Comparison of ENCODE assay signal across 25 cellular contexts in the genomic region with DNA sequence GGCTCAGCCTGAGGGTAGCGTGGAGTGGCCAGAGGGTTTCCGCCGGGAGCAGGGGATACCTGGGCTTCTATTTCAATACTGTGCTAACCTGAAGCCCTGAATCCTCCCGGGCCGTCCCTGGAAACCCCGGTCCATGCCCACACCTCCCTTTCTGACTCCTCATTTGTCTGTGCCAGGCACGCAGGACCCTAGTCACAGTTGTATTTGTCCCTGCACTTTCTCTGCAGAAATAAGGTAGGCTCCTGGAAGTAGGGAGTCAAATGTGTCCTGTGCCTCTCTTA.
DNase-seq lines count a peak whose midpoint lies in the region; FAIRE-seq and TF ChIP-seq lines count a peak whose summit lies in the region.
"Had no signal": no experiment of that assay in that cellular context is flagged by ENCODE, and none has a peak within 500 bp of the region (broad histone marks: within the 10 kb centered on the region; RNA-seq: fewer than 3 reads in every experiment).

No MANE protein-coding gene starts in this region.

- no peak overlapping the region; the same call in 1 of the 2 replicates for H2BK15ac ChIP-seq in H1 (ENCODE audit: low read length)

- H3K27me3 Mint-ChIP-seq in mesothelial cell of epicardium (ENCODE audit: low read depth): no peaks in the 10 kb centered on the region
- peaks cover 4 to 10% of the 10 kb centered on the region in 2 donors for H3K27me3 Mint-ChIP-seq in CD4-positive, alpha-beta memory T cell

- H3K4me3 Mint-ChIP-seq in mesothelial cell of epicardium: no peak overlapping the region
- H3K4me3 Mint-ChIP-seq in CD4-positive, alpha-beta memory T cell: no peak overlapping the region
- H3K4me3 Mint-ChIP-seq: CD8-positive, alpha-beta T cell had no signal

- peaks cover 10% of the 10 kb centered on the region for H3K36me3 Mint-ChIP-seq in mesothelial cell of epicardium
- no peaks in the 10 kb centered on the region for H3K36me3 Mint-ChIP-seq in CD4-positive, alpha-beta memory T cell
- H3K36me3 Mint-ChIP-seq: CD8-positive, alpha-beta T cell had no signal

- CTCF ChIA-PET in H1 (lab: Charles Lee; ENCODE audit: partially characterized antibody): interaction anchor here (0.7 to 2.7 kb wide), 2 partner anchors 18 to 527 kb away, joined by 3 to 13 read pairs; no protein-coding TSS in a partner anchor
- CTCF ChIA-PET in CD4-positive, alpha-beta memory T cell (lab: Charles Lee; ENCODE audit: partially characterized antibody): no interaction called here

- no peak overlapping the region for H4K91ac ChIP-seq in H1 (replicated peaks; ENCODE audit: insufficient read length, low read length)

- peak overlapping the region; percentile 67 to 72; a peak in 2 of 4 replicates for H3K4me2 ChIP-seq in H1 (ENCODE audit: insufficient read depth in 1 of 2, low read depth in 2 of 2, low read length in 2 of 2)

- no peaks in the 10 kb centered on the region for H3K79me1 ChIP-seq in H1 (ENCODE audit: low read depth, low read length)

- no peak overlapping the region for H2BK12ac ChIP-seq in H1 (ENCODE audit: low read depth, low read length)

- POLR2A ChIA-PET in H1 (lab: Charles Lee; ENCODE audit: partially characterized antibody): no interaction called here
- POLR2A ChIA-PET in CD4-positive, alpha-beta memory T cell (lab: Charles Lee; ENCODE audit: partially characterized antibody): no interaction called here

- intact Hi-C loops in testis (cut with DNase I; ENCODE audit: low total_unique reads): loop anchor here (10.0 kb wide), 1 partner anchor 413 kb away; no protein-coding TSS in a partner anchor
- intact Hi-C loops in CD4-positive, alpha-beta memory T cell (cut with micrococcal nuclease): loop anchor here (10.0 kb wide), 1 partner anchor 1107 kb away; no protein-coding TSS in a partner anchor

- no peak overlapping the region for H3K14ac ChIP-seq in H1 (ENCODE audit: insufficient read length)

- in situ Hi-C loops in HAP-1 (cut with MboI; ENCODE audit: low sequenced_read_pairs): loop anchor here (25.0 kb wide), 1 partner anchor 675 kb away; no protein-coding TSS in a partner anchor

- peak overlapping the region; percentile 78 for H2AFZ ChIP-seq in H1 (ENCODE audit: low read length)

- H3K23ac ChIP-seq in H1 (ENCODE audit: insufficient read length): no peak overlapping the region

- no peaks in the 10 kb centered on the region for H3K79me2 ChIP-seq in H1 (ENCODE audit: control insufficient read depth in 1 of 2, insufficient read depth in 2 of 2, low read length in 2 of 2)

- no peak overlapping the region for H2AK5ac ChIP-seq in H1 (ENCODE audit: low read depth, low read length)

- TF ChIP-seq RAD21 in H1 (IDR thresholded peaks at IDR 0.05 in 1 of 2, conservative IDR thresholded peaks at IDR 0.05 in 1 of 2; ENCODE audit: low read depth in 2 of 2, low read length in 2 of 2): no peak

- 0 out of 2 replicates have a peak overlapping the region, but pooled peaks have one; percentile 60 for H2BK5ac ChIP-seq in H1 (ENCODE audit: low read depth, low read length)

- FAIRE-seq in H1 (lab: Jason Lieb, UNC): no peak
- FAIRE-seq: A549, GM12878, HTR-8/SVneo had no signal

- H3K23me2 ChIP-seq in H1 (ENCODE audit: low read depth, low read length): no peaks in the 10 kb centered on the region

- no peak for TF ChIP-seq CTCF in H1 (IDR thresholded peaks at IDR 0.05; ENCODE audit: control extremely low read depth in 1 of 3, insufficient read depth in 1 of 3, low read depth in 1 of 3, low read length in 3 of 3)
- no peak for TF ChIP-seq CTCF in mesothelial cell of epicardium (IDR thresholded peaks at IDR 0.05; ENCODE audit: unreplicated experiment)
- no peak for TF ChIP-seq CTCF in testis (IDR thresholded peaks at IDR 0.05)

- H3K27ac ChIP-seq in HUES64 (ENCODE audit: low read depth, low read length): no peak overlapping the region
- no peak overlapping the region for H3K27ac ChIP-seq in H1 (ENCODE audit: low read depth, low read length)
- H3K27ac ChIP-seq in testis: no peak overlapping the region
- H3K27ac ChIP-seq in CD4-positive, alpha-beta memory T cell (ENCODE audit: low read depth, low read length): no peak overlapping the region

- H2BK20ac ChIP-seq in H1 (ENCODE audit: low read length): no peak overlapping the region

- H4K5ac ChIP-seq in H1 (ENCODE audit: insufficient read length, low read depth, low read length): no peak overlapping the region

- WGBS in HUES64: 96% methylated on average over 7 of the region's 7 CpGs
- 91% methylated on average over 7 of the region's 7 CpGs; no CpG with 5 or more reads in 1 of the 2 experiments for WGBS in H1 (ENCODE audit: extremely low coverage in 1 of 2, insufficient coverage in 1 of 2, insufficient read length in 1 of 2, insufficient replicate concordance in 2 of 2, low coverage in 1 of 2, low lambda C conversion rate in 2 of 2, missing lambda C conversion rate in 1 of 2), 2 experiments
- WGBS in testis, 2 donors: 67 to 80% methylated on average over 7 of the region's 7 CpGs

- peaks cover 14% of the 10 kb centered on the region for H3K9me3 Mint-ChIP-seq in mesothelial cell of epicardium
- no peaks in the 10 kb centered on the region for H3K9me3 Mint-ChIP-seq in CD4-positive, alpha-beta memory T cell
- H3K9me3 Mint-ChIP-seq: CD8-positive, alpha-beta T cell had no signal

- peaks cover 55% of the 10 kb centered on the region for H3K4me1 Mint-ChIP-seq in mesothelial cell of epicardium
- H3K4me1 Mint-ChIP-seq in CD4-positive, alpha-beta memory T cell: peaks cover 0 to 4% (median 2%) of the 10 kb centered on the region in 4 donors

- no peak overlapping the region for H2BK120ac ChIP-seq in H1 (replicated peaks; ENCODE audit: low read depth, low read length)

- no peak overlapping the region for H3K56ac ChIP-seq in H1 (replicated peaks; ENCODE audit: insufficient read length, low read depth, low read length)

- H3K4me1 ChIP-seq in HUES64 (ENCODE audit: insufficient read depth, low read length) (no peaks in the 10 kb centered on the region), H1 (replicated peaks in 1 of 4; ENCODE audit: control insufficient read depth in 3 of 4, insufficient read depth in 4 of 4, low read length in 3 of 4) (no peaks in the 10 kb centered on the region; a peak in 3 of 7 replicates), testis (peaks cover 9% of the 10 kb centered on the region), HAP-1 (no peaks in the 10 kb centered on the region)
- H3K4me1 ChIP-seq in CD4-positive, alpha-beta memory T cell (ENCODE audit: insufficient read depth, low read length): peaks cover 6% of the 10 kb centered on the region

- peaks cover 11% of the 10 kb centered on the region; the same call in 1 of the 2 replicates for H3K27me3 ChIP-seq in HUES64 (ENCODE audit: insufficient read depth, low read length)
- peaks cover 0 to 11% (median 9%) of the 10 kb centered on the region in 4 experiments; a peak in 6 of 7 replicates for H3K27me3 ChIP-seq in H1 (replicated peaks in 1 of 4; ENCODE audit: control insufficient read depth in 3 of 4, extremely low read depth in 1 of 4, insufficient read depth in 3 of 4, low read length in 3 of 4)
- no peaks in the 10 kb centered on the region for H3K27me3 ChIP-seq in testis
- no peaks in the 10 kb centered on the region for H3K27me3 ChIP-seq in CD4-positive, alpha-beta memory T cell (ENCODE audit: insufficient read depth, low read length)
- H3K27me3 ChIP-seq in HAP-1 (ENCODE audit: low read depth): no peaks in the 10 kb centered on the region

- no peak overlapping the region; the same call in 1 of the 2 replicates for H4K8ac ChIP-seq in H1 (ENCODE audit: extremely low read depth, insufficient read depth, low read length)

- no peak for TF ChIP-seq EP300 in H1 (IDR thresholded peaks at IDR 0.05; ENCODE audit: borderline replicate concordance in 1 of 2, low read depth in 2 of 2, low read length in 2 of 2)

- no peak overlapping the region for H3K4ac ChIP-seq in H1 (replicated peaks; ENCODE audit: insufficient read length, low read depth, low read length)

- H3K27ac Mint-ChIP-seq in mesothelial cell of epicardium: peak overlapping the region; percentile 50
- H3K27ac Mint-ChIP-seq in CD4-positive, alpha-beta memory T cell: no peak overlapping the region
- H3K27ac Mint-ChIP-seq: CD8-positive, alpha-beta T cell had no signal

- TF ChIP-seq POLR2A in H1 (IDR thresholded peaks at IDR 0.05; ENCODE audit: control extremely low read depth in 1 of 2, low read depth in 2 of 2, low read length in 2 of 2) (no peak), testis (IDR thresholded peaks at IDR 0.05) (no peak)

- H3K9ac ChIP-seq in HUES64 (ENCODE audit: low read depth, low read length) (0 out of 2 replicates have a peak overlapping the region, but pooled peaks have one; percentile 18), H1 (replicated peaks in 1 of 4; ENCODE audit: extremely low read depth in 1 of 4, low read depth in 3 of 4, low read length in 3 of 4) (no peak overlapping the region)

- H3K18ac ChIP-seq in H1 (ENCODE audit: extremely low read depth, low read length): peak overlapping the region; percentile 83; the same call in 1 of the 2 replicates

- no peak overlapping the region for H3K4me3 ChIP-seq in HUES64 (ENCODE audit: low read length)
- 0 out of 8 replicates have a peak overlapping the region, but pooled peaks of 1 of the 4 experiments have one; percentile 57 for H3K4me3 ChIP-seq in H1 (ENCODE audit: extremely low read depth in 1 of 4, insufficient read depth in 2 of 4, low read depth in 3 of 4, low read length in 4 of 4)
- H3K4me3 ChIP-seq in testis: peak overlapping the region; percentile 37 to 60
- no peak overlapping the region for H3K4me3 ChIP-seq in CD4-positive, alpha-beta memory T cell (ENCODE audit: low read length in 2 of 2)
- H3K4me3 ChIP-seq in HAP-1: no peak overlapping the region
- H3K4me3 ChIP-seq: GM12878 had no signal

- no peaks in the 10 kb centered on the region for H3K9me3 ChIP-seq in HUES64 (ENCODE audit: insufficient read depth, low read depth, low read length)
- no peaks in the 10 kb centered on the region for H3K9me3 ChIP-seq in H1 (ENCODE audit: insufficient read depth in 2 of 2, low read depth in 1 of 2, low read length in 1 of 2)
- no peaks in the 10 kb centered on the region for H3K9me3 ChIP-seq in testis
- H3K9me3 ChIP-seq in CD4-positive, alpha-beta memory T cell (ENCODE audit: control insufficient read depth in 1 of 2, low read length in 2 of 2): no peaks in the 10 kb centered on the region
- no peaks in the 10 kb centered on the region for H3K9me3 ChIP-seq in HAP-1
- H3K9me3 ChIP-seq: A549 had no signal

- no peak for DNase-seq in H1 (ENCODE audit: low read depth in 1 of 2, low spot score in 2 of 2)
- no peak for DNase-seq in mesothelial cell of epicardium (ENCODE audit: low spot score in 2 of 2, unreplicated experiment in 2 of 2)
- no peak for DNase-seq in testis
- DNase-seq in CD4-positive, alpha-beta memory T cell: no peak
- DNase-seq in ecto neural progenitor cell (ENCODE audit: low spot score): no peak
- no peak for DNase-seq in HAP-1 (ENCODE audit: low spot score in 2 of 2)
- DNase-seq: AML-193; CD8-positive, alpha-beta T cell; DMS 273 treated with DMSO at 0.1 percent for 48 hours; DMS79; EL; GDM1; IMR-90; KG1; NCI-H1048; NCI-H1417; NCI-H1694; NCI-H2029 treated with DMSO at 0.1 percent for 48 hours; NCI-H526 treated with DMSO at 0.1 percent for 48 hours; RPMI8226; SHP77 had no signal

- H4K20me1 ChIP-seq in H1 (replicated peaks in 1 of 2; ENCODE audit: control insufficient read depth in 1 of 2, insufficient read depth in 2 of 2, low read length in 2 of 2): no peaks in the 10 kb centered on the region

- H3K36me3 ChIP-seq in HUES64 (ENCODE audit: insufficient read depth, low read length) (no peaks in the 10 kb centered on the region), H1 (ENCODE audit: control insufficient read depth in 2 of 4, insufficient read depth in 4 of 4, low read length in 3 of 4) (no peaks in the 10 kb centered on the region), testis (ENCODE audit: low read depth, missing control alignments) (no peaks in the 10 kb centered on the region), HAP-1 (replicated peaks) (no peaks in the 10 kb centered on the region)
- H3K36me3 ChIP-seq in CD4-positive, alpha-beta memory T cell (ENCODE audit: insufficient read depth, low read length): no peaks in the 10 kb centered on the region

Comparison
In these comparisons a context has a peak if more than half of its experiments do, and no peak if none do; other contexts are left out.
1. H3K4me3 ChIP-seq: peak in testis (2 of 2); none in HUES64 (single experiment), CD4-positive, alpha-beta memory T cell (0 of 2) and HAP-1 (single experiment).